Comparison of ENCODE assay signal across 1 cellular context in the genomic region with DNA sequence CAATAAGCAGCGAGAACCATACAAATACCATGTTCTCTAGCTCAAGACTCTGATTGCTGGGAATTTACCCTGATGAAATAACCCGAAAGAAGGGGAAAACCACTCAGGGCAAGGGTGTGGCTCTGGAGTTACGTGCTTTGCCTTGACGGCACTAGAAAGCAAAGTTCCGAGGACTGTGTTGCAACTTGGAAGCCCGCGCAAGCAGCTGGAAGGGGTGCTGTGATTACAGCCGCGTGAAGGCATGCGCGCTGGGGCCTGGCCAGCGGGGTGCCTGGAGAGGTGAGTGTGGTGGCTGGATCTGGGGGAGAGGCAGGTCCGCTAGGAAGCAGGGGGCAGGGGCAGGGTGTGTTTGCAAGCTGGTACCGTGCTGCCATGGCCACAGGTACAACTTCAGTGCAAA.
A peak's percentile ranks its signal among the peaks of the same experiment; 100 is the strongest.
TF ChIP-seq lines count a peak whose summit lies in the region.

No MANE protein-coding gene starts in this region.

TF ChIP-seq in A549, 52 proteins besides CTCF, POLR2A, EP300 and RAD21 (continued from another document):
- TF ChIP-seq, protein P1, sequence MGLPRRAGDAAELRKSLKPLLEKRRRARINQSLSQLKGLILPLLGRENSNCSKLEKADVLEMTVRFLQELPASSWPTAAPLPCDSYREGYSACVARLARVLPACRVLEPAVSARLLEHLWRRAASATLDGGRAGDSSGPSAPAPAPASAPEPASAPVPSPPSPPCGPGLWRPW (IDR thresholded peaks at IDR 0.05): peak; percentile 86
- TF ChIP-seq, protein P2, sequence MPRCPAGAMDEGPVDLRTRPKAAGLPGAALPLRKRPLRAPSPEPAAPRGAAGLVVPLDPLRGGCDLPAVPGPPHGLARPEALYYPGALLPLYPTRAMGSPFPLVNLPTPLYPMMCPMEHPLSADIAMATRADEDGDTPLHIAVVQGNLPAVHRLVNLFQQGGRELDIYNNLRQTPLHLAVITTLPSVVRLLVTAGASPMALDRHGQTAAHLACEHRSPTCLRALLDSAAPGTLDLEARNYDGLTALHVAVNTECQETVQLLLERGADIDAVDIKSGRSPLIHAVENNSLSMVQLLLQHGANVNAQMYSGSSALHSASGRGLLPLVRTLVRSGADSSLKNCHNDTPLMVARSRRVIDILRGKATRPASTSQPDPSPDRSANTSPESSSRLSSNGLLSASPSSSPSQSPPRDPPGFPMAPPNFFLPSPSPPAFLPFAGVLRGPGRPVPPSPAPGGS (IDR thresholded peaks at IDR 0.05): peak; percentile 77; the same call in 1 of the 3 replicates
- TF ChIP-seq SMC3 (IDR thresholded peaks at IDR 0.05): peak; percentile 32; the same call in 1 of the 3 replicates
- TF ChIP-seq JUNB (IDR thresholded peaks at IDR 0.05): peak; percentile 39; the same call in 1 of the 2 replicates
- TF ChIP-seq CEBPB (IDR thresholded peaks at IDR 0.05): peak; percentile 81 to 96
- no peak for TF ChIP-seq REST (IDR thresholded peaks at IDR 0.05)
- TF ChIP-seq, protein P3, sequence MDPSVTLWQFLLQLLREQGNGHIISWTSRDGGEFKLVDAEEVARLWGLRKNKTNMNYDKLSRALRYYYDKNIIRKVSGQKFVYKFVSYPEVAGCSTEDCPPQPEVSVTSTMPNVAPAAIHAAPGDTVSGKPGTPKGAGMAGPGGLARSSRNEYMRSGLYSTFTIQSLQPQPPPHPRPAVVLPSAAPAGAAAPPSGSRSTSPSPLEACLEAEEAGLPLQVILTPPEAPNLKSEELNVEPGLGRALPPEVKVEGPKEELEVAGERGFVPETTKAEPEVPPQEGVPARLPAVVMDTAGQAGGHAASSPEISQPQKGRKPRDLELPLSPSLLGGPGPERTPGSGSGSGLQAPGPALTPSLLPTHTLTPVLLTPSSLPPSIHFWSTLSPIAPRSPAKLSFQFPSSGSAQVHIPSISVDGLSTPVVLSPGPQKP (IDR thresholded peaks at IDR 0.05; ENCODE audit: low read depth, low read length): no peak
- TF ChIP-seq NR3C1 (IDR thresholded peaks at IDR 0.05): no peak
- no peak for TF ChIP-seq CHD4 (IDR thresholded peaks at IDR 0.05; ENCODE audit: borderline replicate concordance)
- no peak for TF ChIP-seq HEYL (CRISPR knock-in tag; IDR thresholded peaks at IDR 0.05)
